Comparison of ENCODE assay signal across 26 cellular contexts in the genomic region with DNA sequence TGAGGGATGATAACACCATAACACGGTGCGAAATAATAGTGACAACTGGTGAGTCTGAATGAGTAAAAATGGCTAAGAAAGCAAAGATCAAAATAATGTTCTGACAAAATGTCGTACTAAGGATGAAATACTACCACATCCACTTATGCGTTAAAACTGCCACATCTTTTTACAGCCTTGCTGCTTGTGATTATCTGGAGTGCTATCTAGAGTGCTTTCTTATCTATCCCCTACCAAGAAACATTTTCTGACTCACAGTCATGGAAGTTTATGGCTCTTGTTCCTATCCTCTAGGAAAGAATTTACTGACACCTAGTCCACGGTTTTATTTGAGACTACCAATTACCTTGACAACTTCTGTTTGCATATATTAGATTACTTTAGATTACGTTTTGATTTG.
"Had no signal": no experiment of that assay in that cellular context is flagged by ENCODE, and none has a peak within 500 bp of the region (broad histone marks: within the 10 kb centered on the region; RNA-seq: fewer than 3 reads in every experiment).

No MANE protein-coding gene starts in this region.

- H3K4me1 ChIP-seq: adrenal gland, Peyer's patch, SJSA1 had no signal

- H3K27ac ChIP-seq: adrenal gland, cardiac muscle cell, Peyer's patch, SJSA1, VCaP had no signal

- ATAC-seq: activated CD8-positive, alpha-beta T cell treated with anti-CD3 and anti-CD28 coated beads for 36 hours; activated T-cell treated with anti-CD3 and anti-CD28 coated beads, Interleukin-2, amount 50 U/mL, for 72 hours; K562; T-cell had no signal

- DNase-seq: activated CD4-positive, alpha-beta T cell treated with anti-CD3 and anti-CD28 coated beads for 4 hours; activated CD8-positive, alpha-beta memory T cell treated with anti-CD3 and anti-CD28 coated beads, Interleukin-2, amount 50 U/mL, for 4 hours; activated CD8-positive, alpha-beta T cell treated with anti-CD3 and anti-CD28 coated beads for 36 hours; activated naive CD4-positive, alpha-beta T cell treated with anti-CD3 and anti-CD28 coated beads, Interleukin-2, amount 50 U/mL, for 16 hours; activated naive CD8-positive, alpha-beta T cell treated with anti-CD3 and anti-CD28 coated beads, Interleukin-2, amount 10 ng/mL, durations not matched to agents 7 days and 5 days; activated T-cell treated with anti-CD3 and anti-CD28 coated beads, Interleukin-2, amount 50 U/mL, for 72 hours; adrenal gland; aorta; Karpas-422; NCI-H1105 treated with DMSO at 0.1 percent for 48 hours; NCI-H1436 treated with DMSO at 0.1 percent for 48 hours; NCI-H187; NCI-H2081 treated with DMSO at 0.1 percent for 48 hours; NCI-H446 treated with DMSO at 0.1 percent for 48 hours; NCI-H526; NCI-H82; NK-92 treated with Interleukin-12 subunit alpha and Interleukin-12 subunit beta, amount 100 ng/mL, for 24 hours; Peyer's patch; SHP77; T-cell; T-helper 2 cell; T1000 had no signal

- H3K27me3 ChIP-seq: adrenal gland, cardiac muscle cell, Peyer's patch, SJSA1 had no signal

- H3K9me3 ChIP-seq: adrenal gland, Peyer's patch, SJSA1 had no signal

- H3K4me3 ChIP-seq: adrenal gland, cardiac muscle cell, K562, Peyer's patch, SJSA1 had no signal

- H3K36me3 ChIP-seq: adrenal gland, cardiac muscle cell, Peyer's patch, SJSA1 had no signal
